In the genomic region with DNA sequence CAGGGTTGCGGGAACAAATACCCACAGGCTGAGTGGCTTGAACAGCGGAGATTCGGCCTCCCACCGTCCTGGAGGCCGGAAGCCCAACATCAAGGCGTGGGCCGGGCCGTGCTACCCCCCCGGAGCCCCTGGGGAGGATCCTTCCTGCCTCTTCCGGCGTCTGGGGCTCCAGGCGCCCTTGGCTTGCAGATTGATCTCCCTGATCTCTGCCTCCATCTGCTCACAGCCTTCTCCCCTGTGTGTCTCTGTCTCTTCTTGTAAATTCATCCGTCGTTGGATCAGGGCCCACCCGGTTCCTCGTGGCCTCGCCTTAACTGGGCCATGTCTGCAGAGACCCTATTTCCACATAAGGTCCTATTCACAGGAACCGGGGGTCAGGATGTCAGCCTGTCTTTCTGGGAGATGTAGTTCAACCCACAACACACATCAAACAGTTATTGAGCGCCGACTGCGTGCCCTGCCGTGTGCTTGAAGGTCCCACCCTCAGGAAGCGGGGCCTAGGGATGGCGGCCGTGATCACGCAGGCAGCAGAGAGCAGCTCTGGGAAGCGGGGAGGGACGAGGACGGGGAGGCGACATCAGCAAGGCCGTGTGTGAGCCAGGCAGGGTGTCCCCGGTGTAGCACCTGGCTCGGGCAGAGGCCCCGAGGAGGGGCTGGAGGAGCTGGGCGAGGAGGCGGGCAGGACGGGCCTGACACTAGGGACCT, we compare ENCODE assay signal across 10 cellular contexts. TPM values are rescaled to one million over a fixed set of nuclear protein-coding genes. Genes with fewer than 3 reads are reported as not detected.
A peak's percentile ranks its signal among the peaks of the same experiment; 100 is the strongest.
DNase-seq lines count a peak whose midpoint lies in the region; ATAC-seq, FAIRE-seq and TF ChIP-seq lines count a peak whose summit lies in the region.
"Had no signal": no experiment of that assay in that cellular context is flagged by ENCODE, and none has a peak within 500 bp of the region (broad histone marks: within the 10 kb centered on the region; RNA-seq: fewer than 3 reads in every experiment).

No MANE protein-coding gene starts in this region.

- peak overlapping the region; percentile 95 for H3K27ac ChIP-seq in astrocyte (ENCODE audit: low read depth, low read length)

- ATAC-seq in GM18867 (IDR thresholded peaks at IDR 0.05; ENCODE audit: unreplicated experiment) (peak; percentile 33), left lobe of liver (peak; percentile 33), HG03565 (IDR thresholded peaks at IDR 0.05; ENCODE audit: unreplicated experiment) (no peak)

- H3K79me2 ChIP-seq in astrocyte (ENCODE audit: insufficient read depth, low read length) = no peaks in the 10 kb centered on the region

- no peak for TF ChIP-seq CTCF in astrocyte (IDR thresholded peaks at IDR 0.05; ENCODE audit: insufficient read depth, low read depth, low read length)

- H3K9ac ChIP-seq in astrocyte (ENCODE audit: low read length) = peak overlapping the region; percentile 84

- peaks cover 3% of the 10 kb centered on the region for H3K4me1 Mint-ChIP-seq in astrocyte (ENCODE audit: low read depth, unreplicated experiment)

- H3K27me3 Mint-ChIP-seq in astrocyte (ENCODE audit: low read depth, unreplicated experiment) = no peaks in the 10 kb centered on the region

- H3K4me2 ChIP-seq in astrocyte (ENCODE audit: low read length) = peak overlapping the region; percentile 82

- peak overlapping the region; percentile 28 for H3K27ac Mint-ChIP-seq in astrocyte (ENCODE audit: unreplicated experiment)

- H3K4me1 ChIP-seq in astrocyte (ENCODE audit: insufficient read depth, low read length) = peaks cover 19% of the 10 kb centered on the region

- FAIRE-seq in astrocyte (lab: Jason Lieb, UNC) = no peak
- FAIRE-seq: TTC549 had no signal

- H2AFZ ChIP-seq in astrocyte (ENCODE audit: low read depth, low read length) = peak overlapping the region; percentile 63

- DNase-seq in T-helper 1 cell (peak; percentile 46 to 78 (median 53)), astrocyte (ENCODE audit: low read depth) (peak; percentile 82), left lobe of liver (ENCODE audit: low spot score) (no peak), SHP77 treated with DMSO at 0.1 percent for 48 hours (lab: John Stamatoyannopoulos, UW) (no peak), amniotic stem cell (lab: John Stamatoyannopoulos, UW) (no peak)
- DNase-seq in stimulated activated CD8-positive, alpha-beta memory T cell treated with anti-CD3 and anti-CD28 coated beads, Interleukin-4, amount 100 ng/mL, for 48 hours = peak; percentile 74

- H3K4me3 Mint-ChIP-seq in astrocyte (ENCODE audit: unreplicated experiment) = no peak overlapping the region

- no peaks in the 10 kb centered on the region for H3K9me3 ChIP-seq in astrocyte (ENCODE audit: insufficient read depth, low read depth, low read length)

- no peaks in the 10 kb centered on the region for H3K27me3 ChIP-seq in astrocyte (ENCODE audit: insufficient read depth, low read length)

- H3K36me3 Mint-ChIP-seq in astrocyte (ENCODE audit: low read depth, unreplicated experiment) = peaks cover 15% of the 10 kb centered on the region

- no peaks in the 10 kb centered on the region for H3K36me3 ChIP-seq in astrocyte (ENCODE audit: insufficient read depth, low read length)

- peak overlapping the region; percentile 30 for H3K4me3 ChIP-seq in astrocyte (ENCODE audit: insufficient read depth, low read depth, low read length)

- H4K20me1 ChIP-seq in astrocyte (ENCODE audit: insufficient read depth, low read length) = no peaks in the 10 kb centered on the region

- peaks cover 2% of the 10 kb centered on the region for H3K9me3 Mint-ChIP-seq in astrocyte (ENCODE audit: unreplicated experiment)

RNA-seq across cellular contexts. Expression of a gene that starts 21.3 kb away (rescaled TPM):
- total RNA-seq in astrocyte (4.8 and 5.5 TPM in 2 replicates), left lobe of liver (0.30 TPM)
- total RNA-seq: subcutaneous adipose tissue had no signal

RNA-seq across cellular contexts. Expression of a gene that starts 22.4 kb away (rescaled TPM):
- total RNA-seq in astrocyte (43.4 and 45.3 TPM in 2 replicates), left lobe of liver (51.8 TPM)

RNA-seq across cellular contexts. Expression of a gene that starts 28.7 kb away (rescaled TPM):
- total RNA-seq in astrocyte (0.25 TPM in 1 of 2 replicates, not detected in the other), left lobe of liver (0.30 TPM)

RNA-seq across cellular contexts. Expression of a gene that starts 38.6 kb away (rescaled TPM):
- total RNA-seq in astrocyte = 807 and 871 TPM in 2 replicates
- total RNA-seq in left lobe of liver = 98.2 TPM

RNA-seq across cellular contexts. Expression of a gene that starts 52.1 kb away (rescaled TPM):
- total RNA-seq in astrocyte = 58.3 and 58.5 TPM in 2 replicates
- 22.2 TPM for total RNA-seq in left lobe of liver

Comparison
In these comparisons a context has a peak if more than half of its experiments do, and no peak if none do; other contexts are left out.
1. DNase-seq: peak in T-helper 1 cell (5 of 5), astrocyte (single experiment) and stimulated activated CD8-positive, alpha-beta memory T cell treated with anti-CD3 and anti-CD28 coated beads, Interleukin-4, amount 100 ng/mL, for 48 hours (single experiment); none in left lobe of liver (single experiment), SHP77 treated with DMSO at 0.1 percent for 48 hours (single experiment) and amniotic stem cell (single experiment).